ENCODE assay signal across 9 cellular contexts in the genomic region with DNA sequence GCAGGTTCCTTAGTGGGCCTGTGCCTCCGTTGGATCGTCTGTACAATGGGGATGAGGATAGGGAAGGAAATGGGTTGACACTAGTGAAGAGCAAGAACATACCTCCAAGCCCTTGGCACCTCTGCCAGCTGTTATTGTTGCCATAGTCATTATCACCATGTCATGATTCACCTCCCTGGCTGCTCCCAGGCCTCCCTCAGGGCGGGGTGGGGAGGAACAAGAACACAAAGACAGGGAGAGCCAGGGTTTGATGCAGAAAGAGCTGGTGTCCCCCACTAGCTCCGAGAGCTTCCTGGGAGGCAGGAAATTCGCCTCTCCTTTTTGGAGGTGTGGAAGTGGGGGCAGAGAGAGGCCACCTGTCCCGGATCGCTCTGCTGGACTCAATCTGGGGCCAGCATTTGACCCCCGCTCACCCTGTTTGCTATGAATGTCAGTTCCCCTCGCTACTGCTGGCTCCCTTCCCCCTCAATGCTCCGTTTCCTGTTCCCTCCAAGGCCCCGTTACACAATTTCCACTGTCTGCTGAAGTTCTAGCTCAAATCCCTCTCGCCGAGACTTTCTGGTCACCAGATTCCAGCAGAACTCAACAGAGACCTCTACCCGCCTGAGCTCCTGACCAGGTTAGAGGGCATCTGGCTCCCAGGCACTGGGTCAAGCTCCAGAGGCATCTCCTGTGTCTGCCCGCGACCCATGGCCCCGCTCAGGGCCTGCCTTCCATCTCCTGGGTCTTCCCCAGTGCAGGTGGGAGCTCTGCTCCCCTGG. TPM values are rescaled to one million over a fixed set of nuclear protein-coding genes. Genes with fewer than 3 reads are reported as not detected.
DNase-seq lines count a peak whose midpoint lies in the region; ATAC-seq and TF ChIP-seq lines count a peak whose summit lies in the region.
"Had no signal": no experiment of that assay in that cellular context is flagged by ENCODE, and none has a peak within 500 bp of the region (broad histone marks: within the 10 kb centered on the region; RNA-seq: fewer than 3 reads in every experiment).

No MANE protein-coding gene starts in this region.

- H3K4me1 ChIP-seq in BLaER1 treated with 17β-estradiol and CSF1 and Interleukin-3, amounts not matched to agents 10 nM and 100 nM: peaks cover 92 to 100% (median 98%) of the 10 kb centered on the region in 10 experiments
- H3K4me1 ChIP-seq in PC-9 (replicated peaks; ENCODE audit: insufficient read depth) (peaks cover 13% of the 10 kb centered on the region), endodermal cell (ENCODE audit: control insufficient read depth, insufficient read depth, low read length) (no peaks in the 10 kb centered on the region)

- H3K4me1 Mint-ChIP-seq in endodermal cell: peaks cover 18% of the 10 kb centered on the region
- peaks cover 13 to 47% (median 35%) of the 10 kb centered on the region in 4 donors for H3K4me1 Mint-ChIP-seq in naive thymus-derived CD8-positive, alpha-beta T cell
- H3K4me1 Mint-ChIP-seq in activated CD4-positive, alpha-beta memory T cell treated with anti-CD3 and anti-CD28 coated beads, Interleukin-2, amount 10 ng/mL, durations not matched to agents 7 days and 5 days: no peaks in the 10 kb centered on the region

- peak overlapping the region; percentile 81 to 99 (median 97) for H3K27ac ChIP-seq in BLaER1 treated with 17β-estradiol and CSF1 and Interleukin-3, amounts not matched to agents 10 nM and 100 nM
- H3K27ac ChIP-seq in PC-9 (no peak overlapping the region), endodermal cell (ENCODE audit: low read depth, low read length) (no peak overlapping the region)
- H3K27ac ChIP-seq: VCaP had no signal

- TF ChIP-seq CTCF in PC-9 (conservative IDR thresholded peaks at IDR 0.05) (no peak), endodermal cell (conservative IDR thresholded peaks at IDR 0.05) (no peak)

- WGBS in endodermal cell (ENCODE audit: insufficient coverage in 1 of 2, insufficient read length in 1 of 2), 2 experiments: 86 to 93% methylated on average over 8 to 17 of the region's 17 CpGs

- no peaks in the 10 kb centered on the region for H3K9me3 ChIP-seq in BLaER1 treated with 17β-estradiol and CSF1 and Interleukin-3, amounts not matched to agents 10 nM and 100 nM (replicated peaks in 1 of 11)
- no peaks in the 10 kb centered on the region for H3K9me3 ChIP-seq in PC-9 (ENCODE audit: insufficient read depth, low read depth)
- H3K9me3 ChIP-seq in endodermal cell (ENCODE audit: control insufficient read depth, low read length): no peaks in the 10 kb centered on the region

- POLR2A ChIA-PET in PC-9 (lab: Charles Lee; ENCODE audit: unreplicated experiment): interaction anchor here (0.6 kb wide), 2 partner anchors 80 to 126 kb away, joined by 3 to 4 read pairs; no protein-coding TSS in a partner anchor
- POLR2A ChIA-PET in naive thymus-derived CD8-positive, alpha-beta T cell (lab: Charles Lee): interaction anchor here (0.7 kb wide), 2 partner anchors 23 to 32 kb away, joined by 3 read pairs; no protein-coding TSS in a partner anchor
- POLR2A ChIA-PET in activated CD4-positive, alpha-beta memory T cell treated with anti-CD3 and anti-CD28 coated beads, Interleukin-2, amount 10 ng/mL, durations not matched to agents 7 days and 5 days (lab: Charles Lee): interaction anchor here (1.3 to 1.7 kb wide), 2 partner anchors 11 to 17 kb away, joined by 3 to 5 read pairs; no protein-coding TSS in a partner anchor

- DNase-seq in PC-9 (peak; percentile 62 to 75), endodermal cell (no peak), amniotic stem cell (lab: John Stamatoyannopoulos, UW) (no peak), NCI-H2227 treated with DMSO at 0.1 percent for 48 hours (lab: John Stamatoyannopoulos, UW) (no peak)
- DNase-seq in naive thymus-derived CD8-positive, alpha-beta T cell: peak in 2 of 10 donors; percentile 15 to 39
- no peak for DNase-seq in activated CD4-positive, CD25-positive, alpha-beta regulatory T cell (lab: John Stamatoyannopoulos, UW)
- no peak for DNase-seq in activated CD4-positive, alpha-beta memory T cell treated with anti-CD3 and anti-CD28 coated beads, Interleukin-2, amount 10 ng/mL, durations not matched to agents 7 days and 5 days

- peaks cover 0 to 36% (median 14%) of the 10 kb centered on the region in 11 experiments; a peak in 14 of 22 replicates for H3K36me3 ChIP-seq in BLaER1 treated with 17β-estradiol and CSF1 and Interleukin-3, amounts not matched to agents 10 nM and 100 nM
- H3K36me3 ChIP-seq in PC-9 (ENCODE audit: low read depth) (no peaks in the 10 kb centered on the region), endodermal cell (ENCODE audit: control insufficient read depth, insufficient read depth, low read length) (no peaks in the 10 kb centered on the region)

- intact Hi-C loops in PC-9 (cut with micrococcal nuclease; ENCODE audit: unreplicated experiment): loop anchor here (1.0 kb wide), 1 partner anchor 33 kb away; no protein-coding TSS in a partner anchor

- peak in 1 of 2 donors; percentile 33 for ATAC-seq in naive thymus-derived CD8-positive, alpha-beta T cell

- H3K9me2 ChIP-seq in PC-9 (ENCODE audit: insufficient read depth): no peaks in the 10 kb centered on the region

- CTCF ChIA-PET in PC-9 (lab: Charles Lee): no interaction called here
- CTCF ChIA-PET in activated CD4-positive, alpha-beta memory T cell treated with anti-CD3 and anti-CD28 coated beads, Interleukin-2, amount 10 ng/mL, durations not matched to agents 7 days and 5 days (lab: Charles Lee): no interaction called here

- no TSS peak for BruUV-seq in PC-9 (replicated peaks; lab: Mats Ljungman, UMichigan)

- H3K4me3 Mint-ChIP-seq in endodermal cell: no peak overlapping the region
- H3K4me3 Mint-ChIP-seq in naive thymus-derived CD8-positive, alpha-beta T cell: peak overlapping the region in 9 of 10 donors; percentile 5 to 81 (median 62)
- H3K4me3 Mint-ChIP-seq in activated CD4-positive, alpha-beta memory T cell treated with anti-CD3 and anti-CD28 coated beads, Interleukin-2, amount 10 ng/mL, durations not matched to agents 7 days and 5 days: no peak overlapping the region

- peak overlapping the region; percentile 23 for H3K27ac Mint-ChIP-seq in endodermal cell
- H3K27ac Mint-ChIP-seq in naive thymus-derived CD8-positive, alpha-beta T cell: peak overlapping the region in 8 of 10 donors; percentile 32 to 95 (median 86)
- no peak overlapping the region for H3K27ac Mint-ChIP-seq in activated CD4-positive, alpha-beta memory T cell treated with anti-CD3 and anti-CD28 coated beads, Interleukin-2, amount 10 ng/mL, durations not matched to agents 7 days and 5 days

- peaks cover 8% of the 10 kb centered on the region for H3K36me3 Mint-ChIP-seq in endodermal cell (ENCODE audit: low read depth)
- no peaks in the 10 kb centered on the region for H3K36me3 Mint-ChIP-seq in naive thymus-derived CD8-positive, alpha-beta T cell
- H3K36me3 Mint-ChIP-seq in activated CD4-positive, alpha-beta memory T cell treated with anti-CD3 and anti-CD28 coated beads, Interleukin-2, amount 10 ng/mL, durations not matched to agents 7 days and 5 days (ENCODE audit: low read depth): no peaks in the 10 kb centered on the region

- no peaks in the 10 kb centered on the region for H3K27me3 Mint-ChIP-seq in endodermal cell (ENCODE audit: insufficient read depth)
- H3K27me3 Mint-ChIP-seq in naive thymus-derived CD8-positive, alpha-beta T cell: no peaks in the 10 kb centered on the region
- no peaks in the 10 kb centered on the region for H3K27me3 Mint-ChIP-seq in activated CD4-positive, alpha-beta memory T cell treated with anti-CD3 and anti-CD28 coated beads, Interleukin-2, amount 10 ng/mL, durations not matched to agents 7 days and 5 days

- peak overlapping the region; percentile 82 to 96 (median 91) for H3K9ac ChIP-seq in BLaER1 treated with 17β-estradiol and CSF1 and Interleukin-3, amounts not matched to agents 10 nM and 100 nM
- no peak overlapping the region for H3K9ac ChIP-seq in endodermal cell (ENCODE audit: extremely low read depth, low read length, poor library complexity, severe bottlenecking)

- H3K9me3 Mint-ChIP-seq in endodermal cell: no peaks in the 10 kb centered on the region
- H3K9me3 Mint-ChIP-seq in naive thymus-derived CD8-positive, alpha-beta T cell: no peaks in the 10 kb centered on the region
- no peaks in the 10 kb centered on the region for H3K9me3 Mint-ChIP-seq in activated CD4-positive, alpha-beta memory T cell treated with anti-CD3 and anti-CD28 coated beads, Interleukin-2, amount 10 ng/mL, durations not matched to agents 7 days and 5 days

- peak overlapping the region; percentile 91 to 100 (median 98) for H3K4me2 ChIP-seq in BLaER1 treated with 17β-estradiol and CSF1 and Interleukin-3, amounts not matched to agents 10 nM and 100 nM
- H3K4me2 ChIP-seq in PC-9: peak overlapping the region; percentile 50

- H3F3A ChIP-seq in PC-9 (ENCODE audit: insufficient read depth, low read depth): no peaks in the 10 kb centered on the region

- peaks cover 22% of the 10 kb centered on the region; the same call in 1 of the 2 replicates for H3K79me2 ChIP-seq in PC-9 (ENCODE audit: low read depth)

- H3K4me3 ChIP-seq in BLaER1 treated with 17β-estradiol and CSF1 and Interleukin-3, amounts not matched to agents 10 nM and 100 nM: peak overlapping the region; percentile 43 to 77 (median 62)
- no peak overlapping the region for H3K4me3 ChIP-seq in PC-9
- no peak overlapping the region for H3K4me3 ChIP-seq in endodermal cell (ENCODE audit: low read length)

- no peaks in the 10 kb centered on the region for H3K27me3 ChIP-seq in BLaER1 treated with 17β-estradiol and CSF1 and Interleukin-3, amounts not matched to agents 10 nM and 100 nM
- H3K27me3 ChIP-seq in PC-9 (ENCODE audit: insufficient read depth, low read depth) (no peaks in the 10 kb centered on the region), endodermal cell (ENCODE audit: control insufficient read depth, insufficient read depth, low read length, poor library complexity, severe bottlenecking) (no peaks in the 10 kb centered on the region)

- H4K20me1 ChIP-seq in BLaER1 treated with 17β-estradiol and CSF1 and Interleukin-3, amounts not matched to agents 10 nM and 100 nM: peaks cover 0 to 82% (median 13%) of the 10 kb centered on the region in 11 experiments; a peak in 12 of 22 replicates
- H4K20me1 ChIP-seq in PC-9 (ENCODE audit: insufficient read depth): no peaks in the 10 kb centered on the region; the same call in 1 of the 2 replicates

- H2AFZ ChIP-seq in PC-9: no peak overlapping the region

RNA-seq across cellular contexts. Expression of gene TIMP2, which starts 9.1 kb away (rescaled TPM):
- total RNA-seq in PC-9 (2021) (90.5 and 114 TPM in 2 replicates), endodermal cell (10 to 100 TPM; 36.9 to 42.7 TPM)
- polyA plus RNA-seq in endodermal cell (2013, experiment 1 of 2): 61.1 TPM
- 60.7 TPM for polyA plus RNA-seq in endodermal cell (2013, experiment 2 of 2)
- 1 to 10 TPM; 6.2 to 7.3 TPM for total RNA-seq in naive thymus-derived CD8-positive, alpha-beta T cell
- polyA plus RNA-seq in naive thymus-derived CD8-positive, alpha-beta T cell: under 1 TPM; 0.22 to 0.75 (median 0.60) TPM
- 1 to 10 TPM; 3.3 TPM for total RNA-seq in activated CD4-positive, alpha-beta memory T cell treated with anti-CD3 and anti-CD28 coated beads, Interleukin-2, amount 10 ng/mL, durations not matched to agents 7 days and 5 days

RNA-seq across cellular contexts. Expression of gene CEP295NL, which starts 13.1 kb away (rescaled TPM):
- 3.5 and 3.6 TPM in 2 replicates for total RNA-seq in PC-9 (2021)
- total RNA-seq in endodermal cell: 1 to 10 TPM in 1 of 2 donors, under 1 TPM in 1; 0.97 to 2.2 TPM
- polyA plus RNA-seq in endodermal cell (2013, experiment 1 of 2): 0.43 TPM
- polyA plus RNA-seq in endodermal cell (2013, experiment 2 of 2): 0.37 TPM
- total RNA-seq in naive thymus-derived CD8-positive, alpha-beta T cell: under 1 TPM in 1 of 2 experiments, not detected in 1; 0.86 TPM
- not detected for polyA plus RNA-seq in naive thymus-derived CD8-positive, alpha-beta T cell
- total RNA-seq in activated CD4-positive, alpha-beta memory T cell treated with anti-CD3 and anti-CD28 coated beads, Interleukin-2, amount 10 ng/mL, durations not matched to agents 7 days and 5 days: not detected

Comparison
In these comparisons a context has a peak if more than half of its experiments do, and no peak if none do; other contexts are left out.
1. H3K27ac ChIP-seq: peak in BLaER1 treated with 17β-estradiol and CSF1 and Interleukin-3, amounts not matched to agents 10 nM and 100 nM (11 of 11); none in PC-9 (single experiment) and endodermal cell (single experiment).
2. H3K4me3 ChIP-seq: peak in BLaER1 treated with 17β-estradiol and CSF1 and Interleukin-3, amounts not matched to agents 10 nM and 100 nM (10 of 10); none in PC-9 (single experiment) and endodermal cell (single experiment).
3. DNase-seq: peak in PC-9 (2 of 2); none in endodermal cell (single experiment), amniotic stem cell (single experiment), activated CD4-positive, CD25-positive, alpha-beta regulatory T cell (0 of 4), NCI-H2227 treated with DMSO at 0.1 percent for 48 hours (single experiment) and activated CD4-positive, alpha-beta memory T cell treated with anti-CD3 and anti-CD28 coated beads, Interleukin-2, amount 10 ng/mL, durations not matched to agents 7 days and 5 days (single experiment).
4. H3K4me3 Mint-ChIP-seq: peak in naive thymus-derived CD8-positive, alpha-beta T cell (9 of 10); none in endodermal cell (single experiment) and activated CD4-positive, alpha-beta memory T cell treated with anti-CD3 and anti-CD28 coated beads, Interleukin-2, amount 10 ng/mL, durations not matched to agents 7 days and 5 days (single experiment).
5. RNA of gene TIMP2, which starts 9.1 kb away (total RNA-seq): 90.5 to 114 TPM in PC-9 and 36.9 to 42.7 TPM in endodermal cell; 6.2 to 7.3 TPM in naive thymus-derived CD8-positive, alpha-beta T cell and 3.3 TPM in activated CD4-positive, alpha-beta memory T cell treated with anti-CD3 and anti-CD28 coated beads, Interleukin-2, amount 10 ng/mL, durations not matched to agents 7 days and 5 days; every median in the first group is over 4 times any median in the second.